Comparison of ENCODE assay signal across 1 cellular context in genomic region chr1:36157115-36157903, GRCh38.
TF ChIP-seq lines count a peak whose summit lies in the region.

No MANE protein-coding gene starts in this region.

TF ChIP-seq in IMR-90, 13 proteins besides CTCF, POLR2A, EP300 and RAD21 (continued from another document):
- TF ChIP-seq ELK1 (IDR thresholded peaks at IDR 0.05; ENCODE audit: borderline replicate concordance, low read depth, low read length) (no peak), RFX5 (IDR thresholded peaks at IDR 0.05; ENCODE audit: low read depth, low read length) (no peak), BHLHE40 (IDR thresholded peaks at IDR 0.05; ENCODE audit: low read depth, low read length) (no peak), MAZ (IDR thresholded peaks at IDR 0.05; ENCODE audit: borderline replicate concordance, low read depth, low read length) (no peak), MXI1 (IDR thresholded peaks at IDR 0.05; ENCODE audit: borderline replicate concordance, low read depth, low read length) (no peak), CEBPB (IDR thresholded peaks at IDR 0.05; ENCODE audit: low read depth, low read length) (no peak), MAFK (IDR thresholded peaks at IDR 0.05; ENCODE audit: low read depth, low read length) (no peak), USF2 (IDR thresholded peaks at IDR 0.05; ENCODE audit: low read depth, low read length) (no peak), NFE2L2 (IDR thresholded peaks at IDR 0.05; ENCODE audit: low read depth, low read length) (no peak), RCOR1 (IDR thresholded peaks at IDR 0.05; ENCODE audit: insufficient replicate concordance, low read length) (no peak)
